Comparison of ENCODE assay signal across 10 cellular contexts in the genomic region with DNA sequence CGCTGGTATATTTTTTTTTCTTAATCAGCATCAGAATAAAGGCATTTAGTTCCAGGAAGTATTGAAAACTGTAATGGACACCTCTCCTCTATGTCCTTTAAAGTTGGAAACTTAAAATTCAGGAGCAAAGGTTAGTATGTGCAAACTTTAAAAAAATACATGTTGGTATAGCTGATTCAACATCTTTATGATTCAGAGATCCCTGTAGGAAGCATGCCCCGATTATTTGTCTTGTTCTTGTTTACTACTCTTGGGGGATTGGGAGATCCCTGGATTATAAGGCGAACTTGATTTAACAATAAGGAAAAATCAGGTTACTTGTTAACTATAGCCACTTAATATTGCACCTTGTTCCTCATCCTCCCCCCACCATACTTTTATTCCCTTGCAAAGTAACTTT. TPM values are rescaled to one million over a fixed set of nuclear protein-coding genes. Genes with fewer than 3 reads are reported as not detected.
A peak's percentile ranks its signal among the peaks of the same experiment; 100 is the strongest.
DNase-seq lines count a peak whose midpoint lies in the region; ATAC-seq, FAIRE-seq and TF ChIP-seq lines count a peak whose summit lies in the region.
"Had no signal": no experiment of that assay in that cellular context is flagged by ENCODE, and none has a peak within 500 bp of the region (broad histone marks: within the 10 kb centered on the region; RNA-seq: fewer than 3 reads in every experiment).

No MANE protein-coding gene starts in this region.

- ATAC-seq in activated CD8-positive, alpha-beta T cell treated with anti-CD3 and anti-CD28 coated beads for 36 hours: no peak
- ATAC-seq in foreskin keratinocyte (no peak), HG02852 (IDR thresholded peaks at IDR 0.05; ENCODE audit: unreplicated experiment) (no peak)

- H3K27me3 Mint-ChIP-seq in activated CD8-positive, alpha-beta T cell treated with anti-CD3 and anti-CD28 coated beads for 36 hours: peaks cover 20% of the 10 kb centered on the region

- H3K27ac Mint-ChIP-seq in activated CD8-positive, alpha-beta T cell treated with anti-CD3 and anti-CD28 coated beads for 36 hours: no peak overlapping the region

- no peaks in the 10 kb centered on the region for H3K9me3 ChIP-seq in HEK293 (ENCODE audit: control insufficient read depth, insufficient read depth, low read depth, low read length)
- H3K9me3 ChIP-seq in parathyroid adenoma (ENCODE audit: control insufficient read depth, low read length): no peaks in the 10 kb centered on the region

- peak overlapping the region; percentile 89 for H2AFZ ChIP-seq in parathyroid adenoma

- TF ChIP-seq CTCF in HEK293 (tag by site-specific recombination; IDR thresholded peaks at IDR 0.05): no peak
- no peak for TF ChIP-seq CTCF in activated CD8-positive, alpha-beta T cell treated with anti-CD3 and anti-CD28 coated beads for 36 hours (IDR thresholded peaks at IDR 0.05)
- no peak for TF ChIP-seq CTCF in foreskin keratinocyte (conservative IDR thresholded peaks at IDR 0.05)
- TF ChIP-seq CTCF in parathyroid adenoma (IDR thresholded peaks at IDR 0.05): no peak

- H3K4me3 ChIP-seq in HEK293 (ENCODE audit: low read depth, low read length) (peak overlapping the region; percentile 65), parathyroid adenoma (ENCODE audit: low read depth, low read length) (no peak overlapping the region)

- H3K4me1 ChIP-seq in HEK293 (ENCODE audit: control insufficient read depth, insufficient read depth, low read length): peaks cover 4% of the 10 kb centered on the region
- H3K4me1 ChIP-seq in foreskin keratinocyte: peaks cover 30% of the 10 kb centered on the region
- H3K4me1 ChIP-seq in parathyroid adenoma: no peaks in the 10 kb centered on the region

- H3K4me3 Mint-ChIP-seq in activated CD8-positive, alpha-beta T cell treated with anti-CD3 and anti-CD28 coated beads for 36 hours: peak overlapping the region; percentile 79

- POLR2A ChIA-PET in HEK293 (lab: Yijun Ruan, JAX): interaction anchor here (0.6 to 1.5 kb wide), 4 partner anchors 17 to 83 kb away, joined by 3 to 4 read pairs (median 3); no protein-coding TSS in a partner anchor
- POLR2A ChIA-PET in activated CD8-positive, alpha-beta T cell treated with anti-CD3 and anti-CD28 coated beads for 36 hours (lab: Charles Lee): no interaction called here

- H3K9me3 Mint-ChIP-seq in activated CD8-positive, alpha-beta T cell treated with anti-CD3 and anti-CD28 coated beads for 36 hours: no peaks in the 10 kb centered on the region

- no peak overlapping the region for H3K4me2 ChIP-seq in parathyroid adenoma (ENCODE audit: low read length)

- H3K36me3 ChIP-seq in HEK293 (ENCODE audit: control insufficient read depth in 2 of 2, insufficient read depth in 1 of 2, low read length in 2 of 2) (peaks cover 0 to 3% of the 10 kb centered on the region in 2 experiments; a peak in 1 of 3 replicates), parathyroid adenoma (ENCODE audit: control insufficient read depth, insufficient read depth, low read length) (no peaks in the 10 kb centered on the region)

- DNase-seq in activated CD8-positive, alpha-beta T cell treated with anti-CD3 and anti-CD28 coated beads for 36 hours: no peak
- no peak for DNase-seq in foreskin keratinocyte
- no peak for DNase-seq in stimulated activated CD4-positive, alpha-beta T cell treated with anti-CD3 and anti-CD28 coated beads, Interleukin-2, amount 100 ng/mL, for 48 hours
- DNase-seq in H54 (ENCODE audit: insufficient read length, low spot score): no peak
- DNase-seq: NCI-H69 had no signal

- intact Hi-C loops in activated CD8-positive, alpha-beta T cell treated with anti-CD3 and anti-CD28 coated beads for 36 hours (cut with micrococcal nuclease): no loop called here

- no peak for FAIRE-seq in H54 (lab: Jason Lieb, UNC)

- CTCF ChIA-PET in HEK293 (lab: Yijun Ruan, JAX): interaction anchor here (0.6 to 1.6 kb wide), 4 partner anchors 16 to 219 kb away, joined by 3 to 4 read pairs (median 3); no protein-coding TSS in a partner anchor
- CTCF ChIA-PET in activated CD8-positive, alpha-beta T cell treated with anti-CD3 and anti-CD28 coated beads for 36 hours (lab: Charles Lee): interaction anchor here (1.4 kb wide), 1 partner anchor 258 kb away, joined by 3 read pairs; no protein-coding TSS in a partner anchor

- H3K4me1 Mint-ChIP-seq in activated CD8-positive, alpha-beta T cell treated with anti-CD3 and anti-CD28 coated beads for 36 hours (ENCODE audit: low read depth): peaks cover 8% of the 10 kb centered on the region

- H3K79me2 ChIP-seq in parathyroid adenoma: no peaks in the 10 kb centered on the region

- peaks cover 3% of the 10 kb centered on the region for H3K36me3 Mint-ChIP-seq in activated CD8-positive, alpha-beta T cell treated with anti-CD3 and anti-CD28 coated beads for 36 hours (ENCODE audit: low read depth)

- H3K27me3 ChIP-seq in foreskin keratinocyte (no peaks in the 10 kb centered on the region), parathyroid adenoma (ENCODE audit: control insufficient read depth, insufficient read depth, low read length) (no peaks in the 10 kb centered on the region)

- TF ChIP-seq POLR2A in H54 (IDR thresholded peaks at IDR 0.05; ENCODE audit: low read depth, low read length): no peak

- H3K27ac ChIP-seq in HEK293 (ENCODE audit: extremely low read depth, low read depth, low read length) (peak overlapping the region; percentile 88; the same call in 1 of the 2 replicates), foreskin keratinocyte (peak overlapping the region; percentile 97), parathyroid adenoma (no peak overlapping the region)

- H3K9ac ChIP-seq in parathyroid adenoma: no peak overlapping the region

TF ChIP-seq in HEK293, 187 proteins besides CTCF, POLR2A, EP300 and RAD21:
- TF ChIP-seq, protein P1, sequence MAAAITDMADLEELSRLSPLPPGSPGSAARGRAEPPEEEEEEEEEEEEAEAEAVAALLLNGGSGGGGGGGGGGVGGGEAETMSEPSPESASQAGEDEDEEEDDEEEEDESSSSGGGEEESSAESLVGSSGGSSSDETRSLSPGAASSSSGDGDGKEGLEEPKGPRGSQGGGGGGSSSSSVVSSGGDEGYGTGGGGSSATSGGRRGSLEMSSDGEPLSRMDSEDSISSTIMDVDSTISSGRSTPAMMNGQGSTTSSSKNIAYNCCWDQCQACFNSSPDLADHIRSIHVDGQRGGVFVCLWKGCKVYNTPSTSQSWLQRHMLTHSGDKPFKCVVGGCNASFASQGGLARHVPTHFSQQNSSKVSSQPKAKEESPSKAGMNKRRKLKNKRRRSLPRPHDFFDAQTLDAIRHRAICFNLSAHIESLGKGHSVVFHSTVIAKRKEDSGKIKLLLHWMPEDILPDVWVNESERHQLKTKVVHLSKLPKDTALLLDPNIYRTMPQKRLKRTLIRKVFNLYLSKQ (tag by site-specific recombination; IDR thresholded peaks at IDR 0.05; ENCODE audit: borderline replicate concordance): no peak

RNA-seq across cellular contexts. Expression of gene F2RL1, which starts 1.7 kb away (rescaled TPM):
- total RNA-seq in activated CD8-positive, alpha-beta T cell treated with anti-CD3 and anti-CD28 coated beads for 36 hours: 1 to 10 TPM; 1.8 to 2.2 TPM
- 72.4 and 77.5 TPM in 2 replicates for total RNA-seq in foreskin keratinocyte
- polyA plus RNA-seq in foreskin keratinocyte: 32.8 and 36.8 TPM in 2 replicates

RNA-seq across cellular contexts. Expression of gene S100Z, which starts 29.3 kb away (rescaled TPM):
- under 1 TPM; 0.36 to 0.81 TPM for total RNA-seq in activated CD8-positive, alpha-beta T cell treated with anti-CD3 and anti-CD28 coated beads for 36 hours
- not detected in 2 replicates for total RNA-seq in foreskin keratinocyte
- polyA plus RNA-seq in foreskin keratinocyte: not detected in 2 replicates
- total RNA-seq: LHCN-M2 had no signal
- polyA plus RNA-seq: neural cell had no signal

Comparison
In these comparisons a context has a peak if more than half of its experiments do, and no peak if none do; other contexts are left out.
1. RNA of gene F2RL1, which starts 1.7 kb away (total RNA-seq): 72.4 to 77.5 TPM in foreskin keratinocyte; 1.8 to 2.2 TPM in activated CD8-positive, alpha-beta T cell treated with anti-CD3 and anti-CD28 coated beads for 36 hours; every median in the first group is over 10 times any median in the second.